In the genomic region with DNA sequence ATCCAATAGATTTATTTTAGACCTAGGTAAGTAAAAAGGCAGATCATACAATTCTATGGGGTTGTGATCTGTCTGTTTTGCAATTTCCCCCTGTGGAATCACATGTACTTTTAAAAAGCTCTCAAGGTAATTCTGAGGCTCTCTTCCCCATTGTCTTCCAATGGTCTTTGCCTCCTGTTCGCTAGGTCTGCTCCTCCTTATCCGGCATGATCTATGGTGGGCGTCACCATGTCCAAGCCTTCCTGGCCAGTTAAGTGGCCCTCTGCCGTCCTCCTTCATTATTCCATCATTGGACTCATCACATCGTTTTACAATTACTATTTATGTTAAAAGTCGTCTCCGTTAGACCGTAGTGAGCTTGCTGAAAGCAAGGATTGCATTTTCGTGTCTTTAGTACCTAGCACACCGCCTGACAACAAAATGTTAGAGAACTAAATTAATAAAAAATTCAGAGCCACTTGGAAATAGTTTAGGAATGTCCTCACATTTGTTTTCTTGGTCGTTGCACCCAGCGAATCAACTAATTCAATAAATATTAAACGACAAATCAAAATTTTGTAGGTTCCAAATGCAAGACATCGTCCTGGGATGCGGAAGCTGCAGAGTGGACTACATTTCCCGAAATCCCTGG, we compare ENCODE assay signal across 8 cellular contexts. TPM values are rescaled to one million over a fixed set of nuclear protein-coding genes. Genes with fewer than 3 reads are reported as not detected.
DNase-seq lines count a peak whose midpoint lies in the region; ATAC-seq and TF ChIP-seq lines count a peak whose summit lies in the region.

No MANE protein-coding gene starts in this region.

- DNase-seq in CD4-positive, CD25-positive, alpha-beta regulatory T cell: peak in 1 of 3 donors; percentile 4
- DNase-seq in NCI-H1930 (lab: John Stamatoyannopoulos, UW): peak; percentile 9 to 30
- no peak for DNase-seq in activated T-cell treated with anti-CD3 and anti-CD28 coated beads, Interleukin-2, amount 50 U/mL, for 4 hours
- DNase-seq in germinal center (ENCODE audit: low spot score): peak; percentile 6
- peak in 1 of 2 donors; percentile 15 for DNase-seq in psoas muscle
- DNase-seq in activated CD4-positive, CD25-positive, alpha-beta regulatory T cell treated with anti-CD3 and anti-CD28 coated beads, Interleukin-2, amount 50 U/mL, for 72 hours: no peak

- no peaks in the 10 kb centered on the region for H3K27me3 ChIP-seq in CD4-positive, CD25-positive, alpha-beta regulatory T cell (ENCODE audit: control insufficient read depth, insufficient read depth, low read length)
- no peaks in the 10 kb centered on the region for H3K27me3 ChIP-seq in psoas muscle (ENCODE audit: insufficient read depth in 3 of 3, low read length in 2 of 3)

- no peaks in the 10 kb centered on the region for H3K9me3 ChIP-seq in CD4-positive, CD25-positive, alpha-beta regulatory T cell (ENCODE audit: control insufficient read depth in 2 of 2, low read length in 2 of 2)
- H3K9me3 ChIP-seq in psoas muscle: no peaks in the 10 kb centered on the region

- H3K4me3 ChIP-seq in CD4-positive, CD25-positive, alpha-beta regulatory T cell (ENCODE audit: low read depth, low read length): peak overlapping the region; percentile 93
- H3K4me3 ChIP-seq in psoas muscle: peak overlapping the region; percentile 94

- no peaks in the 10 kb centered on the region for H3K9me3 Mint-ChIP-seq in CD4-positive, CD25-positive, alpha-beta regulatory T cell
- H3K9me3 Mint-ChIP-seq in activated T-cell treated with anti-CD3 and anti-CD28 coated beads, Interleukin-2, amount 50 U/mL, for 4 hours: no peaks in the 10 kb centered on the region

- H3K4me1 Mint-ChIP-seq in CD4-positive, CD25-positive, alpha-beta regulatory T cell: peaks cover 15 to 34% (median 29%) of the 10 kb centered on the region in 4 donors
- H3K4me1 Mint-ChIP-seq in activated T-cell treated with anti-CD3 and anti-CD28 coated beads, Interleukin-2, amount 50 U/mL, for 4 hours (ENCODE audit: low read depth): peaks cover 22% of the 10 kb centered on the region

- H3K4me3 Mint-ChIP-seq in CD4-positive, CD25-positive, alpha-beta regulatory T cell: peak overlapping the region; percentile 94 to 100 (median 99)
- H3K4me3 Mint-ChIP-seq in activated T-cell treated with anti-CD3 and anti-CD28 coated beads, Interleukin-2, amount 50 U/mL, for 4 hours: peak overlapping the region; percentile 97

- H3K36me3 ChIP-seq in CD4-positive, CD25-positive, alpha-beta regulatory T cell (ENCODE audit: control insufficient read depth, insufficient read depth, low read length): no peaks in the 10 kb centered on the region
- no peaks in the 10 kb centered on the region for H3K36me3 ChIP-seq in psoas muscle (ENCODE audit: insufficient read depth in 1 of 2, low read depth in 1 of 2)

- TF ChIP-seq CTCF in psoas muscle (IDR thresholded peaks at IDR 0.05): no peak

- no peaks in the 10 kb centered on the region for H3K36me3 Mint-ChIP-seq in CD4-positive, CD25-positive, alpha-beta regulatory T cell
- no peaks in the 10 kb centered on the region for H3K36me3 Mint-ChIP-seq in activated T-cell treated with anti-CD3 and anti-CD28 coated beads, Interleukin-2, amount 50 U/mL, for 4 hours (ENCODE audit: insufficient read depth)

- H3K4me1 ChIP-seq in CD4-positive, CD25-positive, alpha-beta regulatory T cell (ENCODE audit: control insufficient read depth, insufficient read depth, low read length, poor library complexity, severe bottlenecking): peaks cover 33% of the 10 kb centered on the region
- peaks cover 12% of the 10 kb centered on the region for H3K4me1 ChIP-seq in psoas muscle

- WGBS in psoas muscle, 3 donors: 16 to 20% (median 18%) methylated on average over 16 of the region's 16 CpGs

- no peak for ATAC-seq in CD4-positive, CD25-positive, alpha-beta regulatory T cell (ENCODE audit: low read depth in 2 of 2)
- ATAC-seq in GM19395 (IDR thresholded peaks at IDR 0.05; ENCODE audit: unreplicated experiment): peak; percentile 17
- no peak for ATAC-seq in activated T-cell treated with anti-CD3 and anti-CD28 coated beads, Interleukin-2, amount 50 U/mL, for 4 hours
- no peak for ATAC-seq in psoas muscle
- ATAC-seq in HG03469 (IDR thresholded peaks at IDR 0.05; ENCODE audit: unreplicated experiment): no peak

- intact Hi-C loops in psoas muscle (cut with DNase I): loop anchor here in 1 of 2 donors (10.0 kb wide), 1 partner anchor 347 kb away; no protein-coding TSS in a partner anchor

- H3K27ac ChIP-seq in CD4-positive, CD25-positive, alpha-beta regulatory T cell (ENCODE audit: insufficient read depth, low read length, poor library complexity, severe bottlenecking): peak overlapping the region; percentile 95
- peak overlapping the region; percentile 98 for H3K27ac ChIP-seq in psoas muscle

- H3K27me3 Mint-ChIP-seq in CD4-positive, CD25-positive, alpha-beta regulatory T cell: peaks cover 6% of the 10 kb centered on the region
- no peaks in the 10 kb centered on the region for H3K27me3 Mint-ChIP-seq in activated T-cell treated with anti-CD3 and anti-CD28 coated beads, Interleukin-2, amount 50 U/mL, for 4 hours (ENCODE audit: low read depth)

- H3K27ac Mint-ChIP-seq in CD4-positive, CD25-positive, alpha-beta regulatory T cell: peak overlapping the region; percentile 98 to 99 (median 99)

RNA-seq across cellular contexts. Expression of gene STXBP5, which starts 2.2 kb away (rescaled TPM):
- total RNA-seq in CD4-positive, CD25-positive, alpha-beta regulatory T cell: 32.4 TPM
- 1 to 10 TPM; 1.9 to 3.6 (median 2.9) TPM for polyA plus RNA-seq in CD4-positive, CD25-positive, alpha-beta regulatory T cell
- 10 to 100 TPM; 18.4 to 19.7 (median 19.4) TPM for total RNA-seq in activated T-cell treated with anti-CD3 and anti-CD28 coated beads, Interleukin-2, amount 50 U/mL, for 4 hours
- 10 to 100 TPM; 16.8 to 20.0 (median 18.9) TPM for total RNA-seq in psoas muscle
- 10 to 100 TPM in 1 of 3 donors, 1 to 10 TPM in 2; 4.1 to 18.7 (median 8.2) TPM for polyA plus RNA-seq in psoas muscle

Comparison
In these comparisons a context has a peak if more than half of its experiments do, and no peak if none do; other contexts are left out.
1. DNase-seq: peak in NCI-H1930 (2 of 2) and germinal center (single experiment); none in activated T-cell treated with anti-CD3 and anti-CD28 coated beads, Interleukin-2, amount 50 U/mL, for 4 hours (single experiment) and activated CD4-positive, CD25-positive, alpha-beta regulatory T cell treated with anti-CD3 and anti-CD28 coated beads, Interleukin-2, amount 50 U/mL, for 72 hours (single experiment).